Comparison of ENCODE assay signal across 21 cellular contexts in the genomic region with DNA sequence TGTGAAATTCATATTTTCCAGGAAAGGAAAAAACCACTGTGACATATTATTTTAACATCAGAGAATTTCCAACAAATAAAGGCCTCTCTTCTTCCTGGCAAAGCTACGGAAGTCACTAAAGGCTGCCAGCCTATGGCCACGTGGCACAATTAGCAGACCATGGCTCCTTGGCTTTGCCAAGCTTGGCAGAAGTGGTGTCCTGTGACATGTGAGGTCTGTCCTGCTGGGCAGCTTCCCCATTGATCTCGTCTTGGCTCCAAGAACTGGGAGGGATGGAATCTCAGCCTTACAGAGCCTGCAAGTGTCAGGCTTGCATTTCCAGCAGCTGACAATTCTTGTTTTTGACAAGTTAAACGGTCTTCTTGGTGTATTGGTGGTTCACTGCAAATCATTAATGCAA.
"Had no signal": no experiment of that assay in that cellular context is flagged by ENCODE, and none has a peak within 500 bp of the region (broad histone marks: within the 10 kb centered on the region; RNA-seq: fewer than 3 reads in every experiment).

No MANE protein-coding gene starts in this region.

- H3K4me3 ChIP-seq: gastrocnemius medialis, sigmoid colon, spleen, upper lobe of right lung had no signal

- ATAC-seq: activated CD8-positive, alpha-beta T cell treated with anti-CD3 and anti-CD28 coated beads, Interleukin-2, amount 10 ng/mL, durations not matched to agents 7 days and 5 days; activated T-cell treated with anti-CD3 and anti-CD28 coated beads, Interleukin-2, amount 50 U/mL, for 4 hours; gastrocnemius medialis; stimulated activated memory B cell treated with anti-CD40 and anti-IgM and Interleukin-4, amounts not matched to agents 10 μg/mL and 1 μg/mL and 100 μg/mL, for 72 hours; upper lobe of right lung had no signal

- H3K9me3 ChIP-seq: gastrocnemius medialis, sigmoid colon, spleen, upper lobe of right lung had no signal

- H3K4me1 ChIP-seq: gastrocnemius medialis, sigmoid colon, spleen, upper lobe of right lung had no signal

- H3K27ac Mint-ChIP-seq: activated CD4-positive, alpha-beta T cell treated with anti-CD3 and anti-CD28 coated beads, Interleukin-2, amount 10 ng/mL, durations not matched to agents 7 days and 5 days; activated CD8-positive, alpha-beta T cell treated with anti-CD3 and anti-CD28 coated beads, Interleukin-2, amount 10 ng/mL, durations not matched to agents 7 days and 5 days; activated naive CD4-positive, alpha-beta T cell treated with anti-CD3 and anti-CD28 coated beads for 36 hours; naive B cell; stimulated activated memory B cell treated with anti-CD40 and anti-IgM and Interleukin-4, amounts not matched to agents 10 μg/mL and 1 μg/mL and 100 μg/mL, for 72 hours; T-helper 2 cell treated with Interferon-gamma antibody and Interleukin-4, amounts not matched to agents 5 μg/mL and 100 μg/mL, for 36 hours had no signal

- H3K4me1 Mint-ChIP-seq: activated CD4-positive, alpha-beta T cell treated with anti-CD3 and anti-CD28 coated beads, Interleukin-2, amount 10 ng/mL, durations not matched to agents 7 days and 5 days; central memory CD8-positive, alpha-beta T cell; naive B cell; neural crest cell; stimulated activated memory B cell treated with anti-CD40 and anti-IgM and Interleukin-4, amounts not matched to agents 10 μg/mL and 1 μg/mL and 100 μg/mL, for 72 hours had no signal

- H3K4me3 Mint-ChIP-seq: activated CD4-positive, alpha-beta T cell treated with anti-CD3 and anti-CD28 coated beads, Interleukin-2, amount 10 ng/mL, durations not matched to agents 7 days and 5 days; activated CD8-positive, alpha-beta T cell treated with anti-CD3 and anti-CD28 coated beads, Interleukin-2, amount 10 ng/mL, durations not matched to agents 7 days and 5 days; activated naive CD4-positive, alpha-beta T cell treated with anti-CD3 and anti-CD28 coated beads for 36 hours; activated T-cell treated with anti-CD3 and anti-CD28 coated beads, Interleukin-2, amount 50 U/mL, for 4 hours; central memory CD8-positive, alpha-beta T cell; naive B cell; neural crest cell; stimulated activated memory B cell treated with anti-CD40 and anti-IgM and Interleukin-4, amounts not matched to agents 10 μg/mL and 1 μg/mL and 100 μg/mL, for 72 hours; T-helper 2 cell treated with Interferon-gamma antibody and Interleukin-4, amounts not matched to agents 5 μg/mL and 100 μg/mL, for 36 hours had no signal

- DNase-seq: activated CD4-positive, alpha-beta T cell treated with anti-CD3 and anti-CD28 coated beads, Interleukin-2, amount 10 ng/mL, durations not matched to agents 7 days and 5 days; activated CD4-positive, CD25-positive, alpha-beta regulatory T cell; activated CD8-positive, alpha-beta T cell treated with anti-CD3 and anti-CD28 coated beads, Interleukin-2, amount 10 ng/mL, durations not matched to agents 7 days and 5 days; activated naive CD4-positive, alpha-beta T cell treated with anti-CD3 and anti-CD28 coated beads for 36 hours; activated T-cell treated with anti-CD3 and anti-CD28 coated beads, Interleukin-2, amount 50 U/mL, for 4 hours; aorta; brain microvascular endothelial cell; cortex of kidney; gastrocnemius medialis; islet precursor cell; mammary epithelial cell; naive B cell; sigmoid colon; spleen; stimulated activated CD4-positive, alpha-beta T cell treated with anti-CD3 and anti-CD28 coated beads, Interleukin-4, amount 100 ng/mL, for 4 hours; upper lobe of right lung had no signal

- H3K9me3 Mint-ChIP-seq: activated CD4-positive, alpha-beta T cell treated with anti-CD3 and anti-CD28 coated beads, Interleukin-2, amount 10 ng/mL, durations not matched to agents 7 days and 5 days; activated naive CD4-positive, alpha-beta T cell treated with anti-CD3 and anti-CD28 coated beads for 36 hours; activated T-cell treated with anti-CD3 and anti-CD28 coated beads, Interleukin-2, amount 50 U/mL, for 4 hours; T-helper 2 cell treated with Interferon-gamma antibody and Interleukin-4, amounts not matched to agents 5 μg/mL and 100 μg/mL, for 36 hours had no signal

- H3K27ac ChIP-seq: brain microvascular endothelial cell, gastrocnemius medialis, sigmoid colon, spleen, upper lobe of right lung had no signal

- H3K27me3 Mint-ChIP-seq: activated CD4-positive, alpha-beta T cell treated with anti-CD3 and anti-CD28 coated beads, Interleukin-2, amount 10 ng/mL, durations not matched to agents 7 days and 5 days had no signal

- H3K27me3 ChIP-seq: brain microvascular endothelial cell, gastrocnemius medialis, sigmoid colon, upper lobe of right lung had no signal

- H3K36me3 Mint-ChIP-seq: stimulated activated memory B cell treated with anti-CD40 and anti-IgM and Interleukin-4, amounts not matched to agents 10 μg/mL and 1 μg/mL and 100 μg/mL, for 72 hours had no signal

- FAIRE-seq: endometrium had no signal

- H3K36me3 ChIP-seq: brain microvascular endothelial cell, gastrocnemius medialis, sigmoid colon, spleen, upper lobe of right lung had no signal
